In genomic region chr10:100183482-100183881, GRCh38 we compare ENCODE assay signal across 1 cellular context.
TF ChIP-seq lines count a peak whose summit lies in the region.

No MANE protein-coding gene starts in this region.

TF ChIP-seq in HepG2, 621 proteins besides CTCF, POLR2A, EP300 and RAD21 (continued from another document and continues in another):
- TF ChIP-seq ZBTB44 (CRISPR knock-in tag; IDR thresholded peaks at IDR 0.05) (no peak), FOSL2 (CRISPR knock-in tag; IDR thresholded peaks at IDR 0.05) (0 out of 2 replicates have a peak, but pooled peaks have one; percentile 9), ZNF749 (CRISPR knock-in tag; IDR thresholded peaks at IDR 0.05; ENCODE audit: borderline replicate concordance) (no peak), ZNF619 (CRISPR knock-in tag; IDR thresholded peaks at IDR 0.05) (no peak), ATF3 (CRISPR knock-in tag; IDR thresholded peaks at IDR 0.05) (no peak), ZNF563 (CRISPR knock-in tag; IDR thresholded peaks at IDR 0.05) (no peak), HDAC2 (CRISPR knock-in tag; IDR thresholded peaks at IDR 0.05) (peak; percentile 60; the same call in 1 of the 2 replicates), HDAC1 (CRISPR knock-in tag; IDR thresholded peaks at IDR 0.05) (0 out of 2 replicates have a peak, but pooled peaks have one; percentile 29), FOXO1 (CRISPR knock-in tag; IDR thresholded peaks at IDR 0.05) (no peak), ZNF512 (CRISPR knock-in tag; IDR thresholded peaks at IDR 0.05) (no peak), SALL1 (CRISPR knock-in tag; IDR thresholded peaks at IDR 0.05) (peak; percentile 21; the same call in 1 of the 2 replicates), IKZF4 (CRISPR knock-in tag; IDR thresholded peaks at IDR 0.05; ENCODE audit: borderline replicate concordance, low read depth, not compliant biosample characterization) (no peak), KLF12 (CRISPR knock-in tag; IDR thresholded peaks at IDR 0.05; ENCODE audit: borderline replicate concordance) (no peak), ZNF616 (CRISPR knock-in tag; IDR thresholded peaks at IDR 0.05; ENCODE audit: low read depth) (no peak), ELF1 (CRISPR knock-in tag; IDR thresholded peaks at IDR 0.05) (no peak), KLF15 (CRISPR knock-in tag; IDR thresholded peaks at IDR 0.05; ENCODE audit: borderline replicate concordance) (no peak), ELK4 (CRISPR knock-in tag; IDR thresholded peaks at IDR 0.05; ENCODE audit: borderline replicate concordance) (no peak), ZNF33A (CRISPR knock-in tag; IDR thresholded peaks at IDR 0.05; ENCODE audit: borderline replicate concordance) (no peak), FOSL1 (CRISPR knock-in tag; IDR thresholded peaks at IDR 0.05; ENCODE audit: borderline replicate concordance) (no peak), ZNF362 (CRISPR knock-in tag; IDR thresholded peaks at IDR 0.05; ENCODE audit: borderline replicate concordance) (no peak), DBP (CRISPR knock-in tag; IDR thresholded peaks at IDR 0.05; ENCODE audit: not compliant biosample characterization) (no peak), ZC3H4 (CRISPR knock-in tag; IDR thresholded peaks at IDR 0.05; ENCODE audit: borderline replicate concordance) (no peak), NFYC (CRISPR knock-in tag; IDR thresholded peaks at IDR 0.05) (no peak), ZNF710 (CRISPR knock-in tag; IDR thresholded peaks at IDR 0.05; ENCODE audit: borderline replicate concordance) (no peak), NR2C2 (CRISPR knock-in tag; IDR thresholded peaks at IDR 0.05; ENCODE audit: borderline replicate concordance) (no peak), NFRKB (IDR thresholded peaks at IDR 0.05) (no peak), TMF1 (CRISPR knock-in tag; IDR thresholded peaks at IDR 0.05; ENCODE audit: low read depth) (no peak), ZNF646 (CRISPR knock-in tag; IDR thresholded peaks at IDR 0.05) (no peak), PHF5A (CRISPR knock-in tag; IDR thresholded peaks at IDR 0.05; ENCODE audit: low read depth, unreplicated experiment) (no peak), ZNF446 (CRISPR knock-in tag; IDR thresholded peaks at IDR 0.05) (no peak), ZFY (CRISPR knock-in tag; IDR thresholded peaks at IDR 0.05) (no peak), RFX1 (IDR thresholded peaks at IDR 0.05) (no peak), REPIN1 (CRISPR knock-in tag; IDR thresholded peaks at IDR 0.05; ENCODE audit: borderline replicate concordance, low read depth) (0 out of 2 replicates have a peak, but pooled peaks have one; percentile 47), KLF16 (CRISPR knock-in tag; IDR thresholded peaks at IDR 0.05) (peak in 1 of 2 experiments; percentile 74; a peak in 2 of 4 replicates), HINFP (CRISPR knock-in tag; IDR thresholded peaks at IDR 0.05; ENCODE audit: low read depth) (no peak), MXD1 (CRISPR knock-in tag; IDR thresholded peaks at IDR 0.05) (no peak), ZNF614 (CRISPR knock-in tag; IDR thresholded peaks at IDR 0.05; ENCODE audit: borderline replicate concordance) (no peak), SPEN (CRISPR knock-in tag; IDR thresholded peaks at IDR 0.05; ENCODE audit: low read depth) (no peak), MAFG (CRISPR knock-in tag; IDR thresholded peaks at IDR 0.05) (no peak), KDM3A (CRISPR knock-in tag; IDR thresholded peaks at IDR 0.05; ENCODE audit: low read depth) (no peak), BCLAF1 (IDR thresholded peaks at IDR 0.05) (no peak), HMG20B (CRISPR knock-in tag; conservative IDR thresholded peaks at IDR 0.05) (no peak), NFIB (CRISPR knock-in tag; IDR thresholded peaks at IDR 0.05; ENCODE audit: borderline replicate concordance) (no peak)
